Comparison of ENCODE assay signal across 1 cellular context in genomic region chr1:2030076-2030870, GRCh38.
A peak's percentile ranks its signal among the peaks of the same experiment; 100 is the strongest.
TF ChIP-seq lines count a peak whose summit lies in the region.

No MANE protein-coding gene starts in this region.

TF ChIP-seq in HepG2, 621 proteins besides CTCF, POLR2A, EP300 and RAD21:
- TF ChIP-seq EZH2 (conservative IDR thresholded peaks at IDR 0.05; ENCODE audit: low read depth, low read length) (0 out of 2 replicates have a peak, but pooled peaks have one; percentile 56), MED1 (CRISPR knock-in tag; IDR thresholded peaks at IDR 0.05) (no peak), ZFP36 (IDR thresholded peaks at IDR 0.05; ENCODE audit: borderline replicate concordance, low read depth, low read length, partially characterized antibody) (no peak), ZNF839 (CRISPR knock-in tag; IDR thresholded peaks at IDR 0.05; ENCODE audit: borderline replicate concordance) (no peak)
